1 cellular context compared by ENCODE assay signal in genomic region chr15:64093627-64094417, GRCh38.
TF ChIP-seq lines count a peak whose summit lies in the region.

A gene with protein sequence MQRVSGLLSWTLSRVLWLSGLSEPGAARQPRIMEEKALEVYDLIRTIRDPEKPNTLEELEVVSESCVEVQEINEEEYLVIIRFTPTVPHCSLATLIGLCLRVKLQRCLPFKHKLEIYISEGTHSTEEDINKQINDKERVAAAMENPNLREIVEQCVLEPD (minus strand): TSS chr15:64093838. CDS start chr15:64093768, 70 bp downstream.

TF ChIP-seq in HepG2, 621 proteins besides CTCF, POLR2A, EP300 and RAD21 (continued from another document and continues in another):
- TF ChIP-seq PLSCR1 (CRISPR knock-in tag; IDR thresholded peaks at IDR 0.05; ENCODE audit: borderline replicate concordance) (no peak), GZF1 (CRISPR knock-in tag; IDR thresholded peaks at IDR 0.05) (peak; percentile 69; the same call in 1 of the 2 replicates), RFX5 (IDR thresholded peaks at IDR 0.05; ENCODE audit: low read depth, low read length) (no peak), ZNF709 (CRISPR knock-in tag; IDR thresholded peaks at IDR 0.05) (no peak), SRSF4 (IDR thresholded peaks at IDR 0.05; ENCODE audit: low read depth, low read length, poor library complexity, severe bottlenecking) (no peak), TCF7 (IDR thresholded peaks at IDR 0.05; ENCODE audit: low read depth) (peak; percentile 13; the same call in 1 of the 2 replicates), MAF1 (CRISPR knock-in tag; IDR thresholded peaks at IDR 0.05; ENCODE audit: borderline replicate concordance) (peak; percentile 49; the same call in 1 of the 2 replicates), RXRB (CRISPR knock-in tag; IDR thresholded peaks at IDR 0.05; ENCODE audit: borderline replicate concordance) (no peak), ZFP36L1 (CRISPR knock-in tag; IDR thresholded peaks at IDR 0.05) (0 out of 2 replicates have a peak, but pooled peaks have one; percentile 68), SOX13 (IDR thresholded peaks at IDR 0.05) (no peak), SOX13 (CRISPR knock-in tag; conservative IDR thresholded peaks at IDR 0.05 in 1 of 2, IDR thresholded peaks at IDR 0.05 in 1 of 2) (peak in 1 of 2 experiments; percentile 9; a peak in 1 of 4 replicates), ZSCAN25 (CRISPR knock-in tag; IDR thresholded peaks at IDR 0.05) (no peak), STAG1 (CRISPR knock-in tag; IDR thresholded peaks at IDR 0.05) (no peak), NCOR1 (IDR thresholded peaks at IDR 0.05; ENCODE audit: borderline replicate concordance, low read length) (no peak; the same call in 1 of the 2 replicates), ZNF556 (CRISPR knock-in tag; IDR thresholded peaks at IDR 0.05; ENCODE audit: borderline replicate concordance) (0 out of 2 replicates have a peak, but pooled peaks have one; percentile 24), MYNN (CRISPR knock-in tag; IDR thresholded peaks at IDR 0.05; ENCODE audit: low read depth) (no peak), KLF12 (CRISPR knock-in tag; IDR thresholded peaks at IDR 0.05; ENCODE audit: borderline replicate concordance) (no peak), E2F5 (CRISPR knock-in tag; conservative IDR thresholded peaks at IDR 0.05) (peak; percentile 65; the same call in 1 of the 2 replicates), DPF2 (CRISPR knock-in tag; IDR thresholded peaks at IDR 0.05; ENCODE audit: borderline replicate concordance, low read depth) (no peak), ZNF530 (CRISPR knock-in tag; IDR thresholded peaks at IDR 0.05; ENCODE audit: low read depth) (no peak), TBL1XR1 (IDR thresholded peaks at IDR 0.05; ENCODE audit: borderline replicate concordance, low read length, partially characterized antibody) (peak; percentile 35), MAZ (IDR thresholded peaks at IDR 0.05; ENCODE audit: borderline replicate concordance, low read depth, low read length) (no peak), MAZ (CRISPR knock-in tag; IDR thresholded peaks at IDR 0.05; ENCODE audit: low read depth) (peak; percentile 13; the same call in 1 of the 2 replicates), ASH2L (IDR thresholded peaks at IDR 0.05; ENCODE audit: insufficient read length, low read depth, low read length) (peak; percentile 72), SP140L (CRISPR knock-in tag; IDR thresholded peaks at IDR 0.05; ENCODE audit: borderline replicate concordance) (no peak), NAIF1 (CRISPR knock-in tag; IDR thresholded peaks at IDR 0.05; ENCODE audit: borderline replicate concordance) (no peak), MED8 (CRISPR knock-in tag; IDR thresholded peaks at IDR 0.05; ENCODE audit: insufficient replicate concordance) (no peak), NFE2L2 (IDR thresholded peaks at IDR 0.05; ENCODE audit: low read length) (no peak), FUBP1 (CRISPR knock-in tag; IDR thresholded peaks at IDR 0.05; ENCODE audit: borderline replicate concordance) (no peak), HOXA9 (CRISPR knock-in tag; IDR thresholded peaks at IDR 0.05; ENCODE audit: borderline replicate concordance) (no peak), ELF3 (CRISPR knock-in tag; IDR thresholded peaks at IDR 0.05) (peak; percentile 92), HMG20A (CRISPR knock-in tag; IDR thresholded peaks at IDR 0.05; ENCODE audit: borderline replicate concordance) (no peak), ZNF557 (CRISPR knock-in tag; IDR thresholded peaks at IDR 0.05) (0 out of 2 replicates have a peak, but pooled peaks have one; percentile 66), ZSCAN30 (CRISPR knock-in tag; IDR thresholded peaks at IDR 0.05) (no peak), ZNF34 (CRISPR knock-in tag; IDR thresholded peaks at IDR 0.05; ENCODE audit: borderline replicate concordance) (peak; percentile 80; the same call in 1 of the 2 replicates), SUZ12 (IDR thresholded peaks at IDR 0.05; ENCODE audit: low read depth, low read length) (peak; percentile 82), NFKB2 (CRISPR knock-in tag; IDR thresholded peaks at IDR 0.05; ENCODE audit: borderline replicate concordance) (0 out of 2 replicates have a peak, but pooled peaks have one; percentile 37), MXD4 (CRISPR knock-in tag; IDR thresholded peaks at IDR 0.05) (no peak), U2AF1 (optimal IDR thresholded peaks at IDR 0.05; ENCODE audit: low read depth, low read length) (no peak), PAX8 (CRISPR knock-in tag; IDR thresholded peaks at IDR 0.05; ENCODE audit: borderline replicate concordance) (no peak), SKI (IDR thresholded peaks at IDR 0.05; ENCODE audit: partially characterized antibody) (peak; percentile 31), KDM4B (CRISPR knock-in tag; IDR thresholded peaks at IDR 0.05) (no peak), KMT2A (CRISPR knock-in tag; IDR thresholded peaks at IDR 0.05) (no peak), ZNF329 (CRISPR knock-in tag; IDR thresholded peaks at IDR 0.05; ENCODE audit: low read depth) (no peak), TBX3 (IDR thresholded peaks at IDR 0.05; ENCODE audit: borderline replicate concordance) (no peak), HIVEP1 (CRISPR knock-in tag; IDR thresholded peaks at IDR 0.05) (no peak), ATAD3A (CRISPR knock-in tag; IDR thresholded peaks at IDR 0.05) (no peak), CEBPB (IDR thresholded peaks at IDR 0.05; ENCODE audit: borderline replicate concordance, low read depth, low read length) (no peak)
- TF ChIP-seq, protein P1, sequence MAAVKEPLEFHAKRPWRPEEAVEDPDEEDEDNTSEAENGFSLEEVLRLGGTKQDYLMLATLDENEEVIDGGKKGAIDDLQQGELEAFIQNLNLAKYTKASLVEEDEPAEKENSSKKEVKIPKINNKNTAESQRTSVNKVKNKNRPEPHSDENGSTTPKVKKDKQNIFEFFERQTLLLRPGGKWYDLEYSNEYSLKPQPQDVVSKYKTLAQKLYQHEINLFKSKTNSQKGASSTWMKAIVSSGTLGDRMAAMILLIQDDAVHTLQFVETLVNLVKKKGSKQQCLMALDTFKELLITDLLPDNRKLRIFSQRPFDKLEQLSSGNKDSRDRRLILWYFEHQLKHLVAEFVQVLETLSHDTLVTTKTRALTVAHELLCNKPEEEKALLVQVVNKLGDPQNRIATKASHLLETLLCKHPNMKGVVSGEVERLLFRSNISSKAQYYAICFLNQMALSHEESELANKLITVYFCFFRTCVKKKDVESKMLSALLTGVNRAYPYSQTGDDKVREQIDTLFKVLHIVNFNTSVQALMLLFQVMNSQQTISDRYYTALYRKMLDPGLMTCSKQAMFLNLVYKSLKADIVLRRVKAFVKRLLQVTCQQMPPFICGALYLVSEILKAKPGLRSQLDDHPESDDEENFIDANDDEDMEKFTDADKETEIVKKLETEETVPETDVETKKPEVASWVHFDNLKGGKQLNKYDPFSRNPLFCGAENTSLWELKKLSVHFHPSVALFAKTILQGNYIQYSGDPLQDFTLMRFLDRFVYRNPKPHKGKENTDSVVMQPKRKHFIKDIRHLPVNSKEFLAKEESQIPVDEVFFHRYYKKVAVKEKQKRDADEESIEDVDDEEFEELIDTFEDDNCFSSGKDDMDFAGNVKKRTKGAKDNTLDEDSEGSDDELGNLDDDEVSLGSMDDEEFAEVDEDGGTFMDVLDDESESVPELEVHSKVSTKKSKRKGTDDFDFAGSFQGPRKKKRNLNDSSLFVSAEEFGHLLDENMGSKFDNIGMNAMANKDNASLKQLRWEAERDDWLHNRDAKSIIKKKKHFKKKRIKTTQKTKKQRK (IDR thresholded peaks at IDR 0.05; ENCODE audit: low read length): no peak
- TF ChIP-seq, protein P2, sequence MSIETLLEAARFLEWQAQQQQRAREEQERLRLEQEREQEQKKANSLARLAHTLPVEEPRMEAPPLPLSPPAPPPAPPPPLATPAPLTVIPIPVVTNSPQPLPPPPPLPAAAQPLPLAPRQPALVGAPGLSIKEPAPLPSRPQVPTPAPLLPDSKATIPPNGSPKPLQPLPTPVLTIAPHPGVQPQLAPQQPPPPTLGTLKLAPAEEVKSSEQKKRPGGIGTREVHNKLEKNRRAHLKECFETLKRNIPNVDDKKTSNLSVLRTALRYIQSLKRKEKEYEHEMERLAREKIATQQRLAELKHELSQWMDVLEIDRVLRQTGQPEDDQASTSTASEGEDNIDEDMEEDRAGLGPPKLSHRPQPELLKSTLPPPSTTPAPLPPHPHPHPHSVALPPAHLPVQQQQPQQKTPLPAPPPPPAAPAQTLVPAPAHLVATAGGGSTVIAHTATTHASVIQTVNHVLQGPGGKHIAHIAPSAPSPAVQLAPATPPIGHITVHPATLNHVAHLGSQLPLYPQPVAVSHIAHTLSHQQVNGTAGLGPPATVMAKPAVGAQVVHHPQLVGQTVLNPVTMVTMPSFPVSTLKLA (IDR thresholded peaks at IDR 0.05): peak; percentile 37; the same call in 1 of the 2 replicates
- TF ChIP-seq, protein P3, sequence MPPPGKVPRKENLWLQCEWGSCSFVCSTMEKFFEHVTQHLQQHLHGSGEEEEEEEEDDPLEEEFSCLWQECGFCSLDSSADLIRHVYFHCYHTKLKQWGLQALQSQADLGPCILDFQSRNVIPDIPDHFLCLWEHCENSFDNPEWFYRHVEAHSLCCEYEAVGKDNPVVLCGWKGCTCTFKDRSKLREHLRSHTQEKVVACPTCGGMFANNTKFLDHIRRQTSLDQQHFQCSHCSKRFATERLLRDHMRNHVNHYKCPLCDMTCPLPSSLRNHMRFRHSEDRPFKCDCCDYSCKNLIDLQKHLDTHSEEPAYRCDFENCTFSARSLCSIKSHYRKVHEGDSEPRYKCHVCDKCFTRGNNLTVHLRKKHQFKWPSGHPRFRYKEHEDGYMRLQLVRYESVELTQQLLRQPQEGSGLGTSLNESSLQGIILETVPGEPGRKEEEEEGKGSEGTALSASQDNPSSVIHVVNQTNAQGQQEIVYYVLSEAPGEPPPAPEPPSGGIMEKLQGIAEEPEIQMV (CRISPR knock-in tag; IDR thresholded peaks at IDR 0.05; ENCODE audit: low read depth): no peak
- TF ChIP-seq, protein P4, sequence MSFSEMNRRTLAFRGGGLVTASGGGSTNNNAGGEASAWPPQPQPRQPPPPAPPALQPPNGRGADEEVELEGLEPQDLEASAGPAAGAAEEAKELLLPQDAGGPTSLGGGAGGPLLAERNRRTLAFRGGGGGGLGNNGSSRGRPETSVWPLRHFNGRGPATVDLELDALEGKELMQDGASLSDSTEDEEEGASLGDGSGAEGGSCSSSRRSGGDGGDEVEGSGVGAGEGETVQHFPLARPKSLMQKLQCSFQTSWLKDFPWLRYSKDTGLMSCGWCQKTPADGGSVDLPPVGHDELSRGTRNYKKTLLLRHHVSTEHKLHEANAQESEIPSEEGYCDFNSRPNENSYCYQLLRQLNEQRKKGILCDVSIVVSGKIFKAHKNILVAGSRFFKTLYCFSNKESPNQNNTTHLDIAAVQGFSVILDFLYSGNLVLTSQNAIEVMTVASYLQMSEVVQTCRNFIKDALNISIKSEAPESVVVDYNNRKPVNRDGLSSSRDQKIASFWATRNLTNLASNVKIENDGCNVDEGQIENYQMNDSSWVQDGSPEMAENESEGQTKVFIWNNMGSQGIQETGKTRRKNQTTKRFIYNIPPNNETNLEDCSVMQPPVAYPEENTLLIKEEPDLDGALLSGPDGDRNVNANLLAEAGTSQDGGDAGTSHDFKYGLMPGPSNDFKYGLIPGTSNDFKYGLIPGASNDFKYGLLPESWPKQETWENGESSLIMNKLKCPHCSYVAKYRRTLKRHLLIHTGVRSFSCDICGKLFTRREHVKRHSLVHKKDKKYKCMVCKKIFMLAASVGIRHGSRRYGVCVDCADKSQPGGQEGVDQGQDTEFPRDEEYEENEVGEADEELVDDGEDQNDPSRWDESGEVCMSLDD (CRISPR knock-in tag; IDR thresholded peaks at IDR 0.05; ENCODE audit: borderline replicate concordance): no peak; the same call in 1 of the 2 replicates
